In genomic region chr14:90785474-90785873, GRCh38 we compare ENCODE assay signal across 11 cellular contexts. TPM values are rescaled to one million over a fixed set of nuclear protein-coding genes. Genes with fewer than 3 reads are reported as not detected.
A peak's percentile ranks its signal among the peaks of the same experiment; 100 is the strongest.
DNase-seq lines count a peak whose midpoint lies in the region; ATAC-seq and TF ChIP-seq lines count a peak whose summit lies in the region.
"Had no signal": no experiment of that assay in that cellular context is flagged by ENCODE, and none has a peak within 500 bp of the region (broad histone marks: within the 10 kb centered on the region; RNA-seq: fewer than 3 reads in every experiment).

No MANE protein-coding gene starts in this region.

- H3K9me3 Mint-ChIP-seq in activated CD8-positive, alpha-beta T cell treated with anti-CD3 and anti-CD28 coated beads for 36 hours, result no peaks in the 10 kb centered on the region
- H3K9me3 Mint-ChIP-seq in effector memory CD8-positive, alpha-beta T cell, result no peaks in the 10 kb centered on the region

- H3K4me2 ChIP-seq in trophoblast cell (ENCODE audit: low read length), result no peak overlapping the region
- H3K4me2 ChIP-seq: hepatocyte had no signal

- no peaks in the 10 kb centered on the region for H3K36me3 Mint-ChIP-seq in activated CD8-positive, alpha-beta T cell treated with anti-CD3 and anti-CD28 coated beads for 36 hours (ENCODE audit: low read depth)
- H3K36me3 Mint-ChIP-seq in effector memory CD8-positive, alpha-beta T cell (ENCODE audit: insufficient read depth), result no peaks in the 10 kb centered on the region

- intact Hi-C loops in activated CD8-positive, alpha-beta T cell treated with anti-CD3 and anti-CD28 coated beads for 36 hours (cut with micrococcal nuclease), result no loop called here

- H3K4ac ChIP-seq in trophoblast cell (ENCODE audit: low read depth, low read length), result no peak overlapping the region

- no peak overlapping the region for H2BK120ac ChIP-seq in trophoblast cell (ENCODE audit: insufficient read depth, low read length, poor library complexity)

- H3K27me3 ChIP-seq in RWPE2 (ENCODE audit: insufficient read depth, poor library complexity, severe bottlenecking) (no peaks in the 10 kb centered on the region), trophoblast cell (ENCODE audit: insufficient read depth, low read length) (no peaks in the 10 kb centered on the region)
- H3K27me3 ChIP-seq: hepatocyte had no signal

- H3K18ac ChIP-seq in trophoblast cell (ENCODE audit: low read length), result no peak overlapping the region

- no peak overlapping the region for H4K91ac ChIP-seq in trophoblast cell (ENCODE audit: low read depth, low read length)

- peak overlapping the region; percentile 37 for H4K12ac ChIP-seq in trophoblast cell (ENCODE audit: low read depth, low read length)

- ATAC-seq in RWPE2 (ENCODE audit: low read depth) (no peak), GM19328 (IDR thresholded peaks at IDR 0.05; ENCODE audit: unreplicated experiment) (no peak)
- no peak for ATAC-seq in activated CD8-positive, alpha-beta T cell treated with anti-CD3 and anti-CD28 coated beads for 36 hours
- no peak for ATAC-seq in effector memory CD8-positive, alpha-beta T cell (replicated peaks)

- H3K4me3 ChIP-seq in RWPE2 (ENCODE audit: severe bottlenecking) (no peak overlapping the region), trophoblast cell (ENCODE audit: low read depth, low read length) (no peak overlapping the region)
- H3K4me3 ChIP-seq: hepatocyte had no signal

- H3K27ac Mint-ChIP-seq in activated CD8-positive, alpha-beta T cell treated with anti-CD3 and anti-CD28 coated beads for 36 hours, result no peak overlapping the region
- H3K27ac Mint-ChIP-seq in effector memory CD8-positive, alpha-beta T cell, result no peak overlapping the region

- H2BK5ac ChIP-seq in trophoblast cell (ENCODE audit: low read depth, low read length, poor library complexity), result no peak overlapping the region

- no peak overlapping the region for H3K9ac ChIP-seq in trophoblast cell (ENCODE audit: low read length)

- peak overlapping the region; percentile 13 for H4K8ac ChIP-seq in trophoblast cell (ENCODE audit: low read depth, low read length)

- CTCF ChIA-PET in activated CD8-positive, alpha-beta T cell treated with anti-CD3 and anti-CD28 coated beads for 36 hours (lab: Charles Lee), result interaction anchor here (6.4 kb wide), 1 partner anchor 26 kb away, joined by 22 read pairs; no protein-coding TSS in a partner anchor

- H3K4me1 ChIP-seq in RWPE2 (ENCODE audit: insufficient read depth, poor library complexity, severe bottlenecking) (peaks cover 3% of the 10 kb centered on the region), trophoblast cell (ENCODE audit: control insufficient read depth in 1 of 2, insufficient read depth in 2 of 2, low read length in 2 of 2) (peaks cover 7 to 12% of the 10 kb centered on the region in 2 experiments)

- no peak overlapping the region for H3K4me3 Mint-ChIP-seq in activated CD8-positive, alpha-beta T cell treated with anti-CD3 and anti-CD28 coated beads for 36 hours
- no peak overlapping the region for H3K4me3 Mint-ChIP-seq in effector memory CD8-positive, alpha-beta T cell

- no peaks in the 10 kb centered on the region for H3K27me3 Mint-ChIP-seq in activated CD8-positive, alpha-beta T cell treated with anti-CD3 and anti-CD28 coated beads for 36 hours
- H3K27me3 Mint-ChIP-seq in effector memory CD8-positive, alpha-beta T cell, result no peaks in the 10 kb centered on the region

- H3K36me3 ChIP-seq in RWPE2 (ENCODE audit: low read depth) (peaks cover 8% of the 10 kb centered on the region), trophoblast cell (ENCODE audit: control insufficient read depth in 1 of 2, insufficient read depth in 2 of 2, low read length in 2 of 2) (peaks cover 20 to 28% of the 10 kb centered on the region in 2 experiments)

- no peaks in the 10 kb centered on the region for H3K79me2 ChIP-seq in trophoblast cell (ENCODE audit: control insufficient read depth, insufficient read depth, low read length, poor library complexity)
- H3K79me2 ChIP-seq: hepatocyte had no signal

- H3K4me1 Mint-ChIP-seq in activated CD8-positive, alpha-beta T cell treated with anti-CD3 and anti-CD28 coated beads for 36 hours (ENCODE audit: low read depth), result no peaks in the 10 kb centered on the region
- no peaks in the 10 kb centered on the region for H3K4me1 Mint-ChIP-seq in effector memory CD8-positive, alpha-beta T cell (ENCODE audit: low read depth in 2 of 2)

- H3K14ac ChIP-seq in trophoblast cell (ENCODE audit: low read length), result no peak overlapping the region

- no peak overlapping the region for H3K23ac ChIP-seq in trophoblast cell (ENCODE audit: low read length)

- no peak overlapping the region for H2AK5ac ChIP-seq in trophoblast cell (ENCODE audit: low read length)

- WGBS in trophoblast cell (ENCODE audit: extremely low coverage, insufficient coverage, insufficient read length), result no CpG with 5 or more reads among the region's 7 CpGs

- 0 out of 3 replicates have a peak, but pooled peaks have one; percentile 10 for TF ChIP-seq CTCF in GM12872 (IDR thresholded peaks at IDR 0.05; ENCODE audit: insufficient read depth, low read depth, low read length)
- TF ChIP-seq CTCF in RWPE2 (IDR thresholded peaks at IDR 0.05; ENCODE audit: poor library complexity, severe bottlenecking), result peak; percentile 16
- TF ChIP-seq CTCF in activated CD8-positive, alpha-beta T cell treated with anti-CD3 and anti-CD28 coated beads for 36 hours (IDR thresholded peaks at IDR 0.05), result no peak

- H3K27ac ChIP-seq in RWPE2 (ENCODE audit: poor library complexity, severe bottlenecking) (no peak overlapping the region), trophoblast cell (ENCODE audit: low read depth, low read length) (no peak overlapping the region)
- H3K27ac ChIP-seq: hepatocyte had no signal

- POLR2A ChIA-PET in activated CD8-positive, alpha-beta T cell treated with anti-CD3 and anti-CD28 coated beads for 36 hours (lab: Charles Lee), result no interaction called here

- no peak overlapping the region for H2AFZ ChIP-seq in trophoblast cell (ENCODE audit: insufficient read depth, low read length, poor library complexity)
- H2AFZ ChIP-seq: hepatocyte had no signal

- DNase-seq in RWPE2 (ENCODE audit: low spot score), result peak; percentile 34
- peak; percentile 26 for DNase-seq in fibroblast of gingiva (ENCODE audit: low read depth)
- peak; percentile 55 to 59 for DNase-seq in trophoblast cell
- DNase-seq in activated CD8-positive, alpha-beta T cell treated with anti-CD3 and anti-CD28 coated beads for 36 hours, result no peak
- no peak for DNase-seq in effector memory CD8-positive, alpha-beta T cell
- no peak for DNase-seq in stimulated activated CD4-positive, alpha-beta T cell treated with anti-CD3 and anti-CD28 coated beads, Interleukin-2, amount 100 ng/mL, for 24 hours
- DNase-seq: activated naive CD4-positive, alpha-beta T cell; NCI-H1436 treated with DMSO at 0.1 percent for 48 hours had no signal

- no peaks in the 10 kb centered on the region for H3K79me1 ChIP-seq in trophoblast cell (ENCODE audit: low read length)

- H3K9me3 ChIP-seq in RWPE2 (ENCODE audit: severe bottlenecking), result no peaks in the 10 kb centered on the region
- H3K9me3 ChIP-seq in trophoblast cell (ENCODE audit: insufficient read depth, low read depth, low read length), result peaks cover 3% of the 10 kb centered on the region

- H2BK12ac ChIP-seq in trophoblast cell (ENCODE audit: low read length), result no peak overlapping the region

RNA-seq across cellular contexts. Expression of gene TTC7B, which starts 30.8 kb away (rescaled TPM):
- polyA plus RNA-seq in trophoblast cell (2013), result 92.4 and 94.7 TPM in 2 replicates
- total RNA-seq in activated CD8-positive, alpha-beta T cell treated with anti-CD3 and anti-CD28 coated beads for 36 hours, result 1 to 10 TPM; 5.6 to 7.8 TPM

Comparison
In these comparisons a context has a peak if more than half of its experiments do, and no peak if none do; other contexts are left out.
1. DNase-seq: peak in RWPE2 (single experiment), fibroblast of gingiva (single experiment) and trophoblast cell (2 of 2); none in activated CD8-positive, alpha-beta T cell treated with anti-CD3 and anti-CD28 coated beads for 36 hours (single experiment), effector memory CD8-positive, alpha-beta T cell (0 of 3) and stimulated activated CD4-positive, alpha-beta T cell treated with anti-CD3 and anti-CD28 coated beads, Interleukin-2, amount 100 ng/mL, for 24 hours (0 of 2).